Comparison of ENCODE assay signal across 13 cellular contexts in genomic region chr2:79717364-79718007, GRCh38.
DNase-seq lines count a peak whose midpoint lies in the region; TF ChIP-seq lines count a peak whose summit lies in the region.
"Had no signal": no experiment of that assay in that cellular context is flagged by ENCODE, and none has a peak within 500 bp of the region (broad histone marks: within the 10 kb centered on the region; RNA-seq: fewer than 3 reads in every experiment).

No MANE protein-coding gene starts in this region.

- no peak overlapping the region for H3K4me3 ChIP-seq in fibroblast of pulmonary artery (replicated peaks; ENCODE audit: low read depth, low read length)
- H3K4me3 ChIP-seq in retinal pigment epithelial cell (ENCODE audit: low read length) = no peak overlapping the region
- H3K4me3 ChIP-seq: skin epidermis had no signal

- TF ChIP-seq CTCF in RWPE1 (conservative IDR thresholded peaks at IDR 0.05; ENCODE audit: low read depth) (no peak), fibroblast of pulmonary artery (IDR thresholded peaks at IDR 0.05; ENCODE audit: low read length, missing control alignments) (no peak), retinal pigment epithelial cell (conservative IDR thresholded peaks at IDR 0.05; ENCODE audit: low read depth, low read length) (no peak)

- CTCF ChIA-PET in RWPE1 (lab: Yijun Ruan, JAX) = no interaction called here

- POLR2A ChIA-PET in RWPE1 (lab: Yijun Ruan, JAX; ENCODE audit: low non-redundant PET) = no interaction called here

- DNase-seq in GM03348 (ENCODE audit: low spot score) = peak; percentile 75
- peak; percentile 10 for DNase-seq in RWPE1 (ENCODE audit: low spot score)
- peak; percentile 32 for DNase-seq in fibroblast of pulmonary artery (ENCODE audit: low read depth)
- peak; percentile 75 for DNase-seq in retinal pigment epithelial cell (ENCODE audit: low read depth)
- no peak for DNase-seq in NCI-H345 (lab: John Stamatoyannopoulos, UW)
- DNase-seq in HCEC 1CT = no peak
- DNase-seq in NCI-H1436 (lab: John Stamatoyannopoulos, UW) = no peak
- no peak for DNase-seq in NCI-H1092 treated with DMSO at 0.1 percent for 48 hours (lab: John Stamatoyannopoulos, UW)
- DNase-seq: activated CD8-positive, alpha-beta memory T cell treated with anti-CD3 and anti-CD28 coated beads, Interleukin-2, amount 10 ng/mL, durations not matched to agents 7 days and 5 days; anterior cingulate cortex; foreskin keratinocyte; NCI-H226 had no signal

- H3K27ac ChIP-seq in RWPE1 = no peak overlapping the region
- H3K27ac ChIP-seq: foreskin keratinocyte, skin epidermis had no signal

Comparison
In these comparisons a context has a peak if more than half of its experiments do, and no peak if none do; other contexts are left out.
1. DNase-seq: peak in GM03348 (single experiment), RWPE1 (single experiment), fibroblast of pulmonary artery (single experiment) and retinal pigment epithelial cell (single experiment); none in NCI-H345 (single experiment), HCEC 1CT (single experiment), NCI-H1436 (single experiment) and NCI-H1092 treated with DMSO at 0.1 percent for 48 hours (single experiment).